Comparison of ENCODE assay signal across 23 cellular contexts in genomic region chr2:119711352-119711751, GRCh38.
"Had no signal": no experiment of that assay in that cellular context is flagged by ENCODE, and none has a peak within 500 bp of the region (broad histone marks: within the 10 kb centered on the region; RNA-seq: fewer than 3 reads in every experiment).

No MANE protein-coding gene starts in this region.

- H3K4me3 ChIP-seq: left ventricle myocardium inferior, lung, right atrium auricular region, skin epidermis, suprapubic skin, thoracic aorta, tibial artery, uterus had no signal

- H3K9ac ChIP-seq: parathyroid adenoma had no signal

- H3K27me3 ChIP-seq: neutrophil, right atrium auricular region, suprapubic skin, uterus had no signal

- H2AFZ ChIP-seq: parathyroid adenoma had no signal

- H3K9me3 ChIP-seq: left ventricle myocardium inferior, neutrophil, right atrium auricular region, suprapubic skin, thoracic aorta, tibial artery, uterus had no signal

- ATAC-seq: sciatic nerve; stimulated activated effector memory CD8-positive, alpha-beta T cell treated with anti-CD3 and anti-CD28 coated beads, Interleukin-12 subunit alpha, Interleukin-12 subunit beta, amount 100 ng/mL, for 72 hours had no signal

- DNase-seq: hypothalamus; immature natural killer cell; kidney; left ventricle myocardium inferior; mesendoderm; naive B cell; occipital lobe; stimulated activated CD4-positive, alpha-beta T cell treated with anti-CD3 and anti-CD28 coated beads, Interleukin-12 subunit alpha, Interleukin-12 subunit beta, amount 100 ng/mL, for 4 hours; stimulated activated CD4-positive, alpha-beta T cell treated with anti-CD3 and anti-CD28 coated beads, Interleukin-15, amount 100 ng/mL, for 24 hours; stimulated activated CD4-positive, alpha-beta T cell treated with anti-CD3 and anti-CD28 coated beads, Interleukin-2, amount 100 ng/mL, for 24 hours; stimulated activated CD4-positive, alpha-beta T cell treated with anti-CD3 and anti-CD28 coated beads, Interleukin-4, amount 100 ng/mL, for 24 hours; stimulated activated naive CD4-positive, alpha-beta T cell; uterus had no signal

- H3K27ac ChIP-seq: left ventricle myocardium inferior, neutrophil, parathyroid adenoma, right atrium auricular region, skin epidermis, suprapubic skin, thoracic aorta, tibial artery, uterus had no signal

- H3K4me1 ChIP-seq: suprapubic skin, tibial artery, uterus had no signal

- H3K36me3 ChIP-seq: left ventricle myocardium inferior, neutrophil, right atrium auricular region, suprapubic skin, thoracic aorta, tibial artery, uterus had no signal
